In the genomic region with DNA sequence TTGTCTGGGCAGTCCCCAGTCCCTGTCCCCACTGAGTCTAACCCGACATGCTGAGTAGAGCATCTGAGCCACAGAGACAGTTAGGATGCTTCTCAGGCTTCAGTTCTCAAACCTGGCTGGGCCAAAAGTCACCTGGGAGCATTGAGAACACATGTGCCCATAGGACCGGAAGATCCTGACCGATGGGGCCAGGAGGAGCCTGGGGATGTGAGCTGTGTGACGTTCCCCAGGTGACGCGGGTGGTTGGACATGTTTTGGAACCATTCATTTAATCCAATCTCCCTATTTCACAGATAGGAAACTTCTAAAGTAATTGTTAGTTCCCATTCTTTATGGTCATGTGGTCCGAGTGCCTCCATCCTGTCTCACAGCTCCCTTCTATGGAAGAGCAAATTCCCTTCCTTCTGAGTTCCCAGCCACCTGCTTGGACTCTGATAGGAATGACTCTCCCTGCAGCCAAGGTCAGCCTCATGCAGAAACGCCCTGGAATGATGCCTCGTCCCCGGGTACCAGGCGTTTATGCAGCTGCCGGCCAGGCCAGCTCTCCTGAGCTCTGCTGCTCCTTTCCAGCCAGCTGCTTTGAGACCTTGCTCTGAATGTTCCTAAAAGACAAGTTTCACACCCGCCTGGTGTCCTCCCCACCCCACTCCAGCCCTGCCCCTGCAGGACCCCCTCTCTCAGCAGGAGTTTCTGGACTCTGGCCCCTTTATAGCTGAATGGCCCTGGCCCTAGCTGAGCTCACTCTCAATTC, we compare ENCODE assay signal across 11 cellular contexts.
DNase-seq lines count a peak whose midpoint lies in the region; ATAC-seq and TF ChIP-seq lines count a peak whose summit lies in the region.
"Had no signal": no experiment of that assay in that cellular context is flagged by ENCODE, and none has a peak within 500 bp of the region (broad histone marks: within the 10 kb centered on the region; RNA-seq: fewer than 3 reads in every experiment).

No MANE protein-coding gene starts in this region.

- H2AFZ ChIP-seq in ACC112 (ENCODE audit: low read length, unreplicated experiment): peak overlapping the region; percentile 4

- H3K27me3 ChIP-seq in ACC112 (ENCODE audit: insufficient read depth, low read length): no peaks in the 10 kb centered on the region
- no peaks in the 10 kb centered on the region for H3K27me3 ChIP-seq in Panc1 (ENCODE audit: control insufficient read depth, insufficient read depth, low read length)
- no peaks in the 10 kb centered on the region for H3K27me3 ChIP-seq in heart right ventricle

- TF ChIP-seq CTCF in Panc1 (IDR thresholded peaks at IDR 0.05) (no peak), heart right ventricle (IDR thresholded peaks at IDR 0.05) (no peak), progenitor cell of endocrine pancreas (IDR thresholded peaks at IDR 0.05; ENCODE audit: unreplicated experiment) (no peak)

- POLR2A ChIA-PET in Panc1 (lab: Charles Lee): interaction anchor here (0.8 kb wide), 1 partner anchor 15 kb away, joined by 5 read pairs; no protein-coding TSS in a partner anchor

- CTCF ChIA-PET in Panc1 (lab: Charles Lee): interaction anchor here (0.7 kb wide), 1 partner anchor 39 kb away, joined by 5 read pairs; no protein-coding TSS in a partner anchor

- H3K36me3 Mint-ChIP-seq in progenitor cell of endocrine pancreas (ENCODE audit: insufficient read depth): no peaks in the 10 kb centered on the region

- peak overlapping the region; percentile 82 for H3K27ac ChIP-seq in ACC112 (ENCODE audit: low read depth, low read length)
- H3K27ac ChIP-seq in Panc1 (ENCODE audit: low read length): peak overlapping the region; percentile 99
- H3K27ac ChIP-seq in heart right ventricle: peak overlapping the region in 8 of 10 donors; percentile 34 to 82 (median 64)

- DNase-seq in Panc1 (ENCODE audit: low read depth, low spot score): no peak
- peak in 1 of 2 donors; percentile 44 for DNase-seq in heart right ventricle
- DNase-seq in posterior vena cava (ENCODE audit: low spot score): peak; percentile 49
- DNase-seq in DMS153 treated with DMSO at 0.1 percent for 48 hours (lab: John Stamatoyannopoulos, UW; ENCODE audit: unreplicated experiment): no peak
- no peak for DNase-seq in T-helper 9 cell
- DNase-seq in progenitor cell of endocrine pancreas (ENCODE audit: low spot score, unreplicated experiment): no peak
- DNase-seq: NCI-H1417 treated with DMSO at 0.1 percent for 48 hours; retina; stimulated activated naive CD8-positive, alpha-beta T cell treated with anti-CD3 and anti-CD28 coated beads, Interleukin-15, Interleukin-2, amounts not matched to agents 100 U/mL and 50 U/mL, for 24 hours had no signal

- H3K79me2 ChIP-seq in ACC112 (ENCODE audit: control insufficient read depth, insufficient read depth, low read length, unreplicated experiment): no peaks in the 10 kb centered on the region

- H3K4me1 Mint-ChIP-seq in progenitor cell of endocrine pancreas (ENCODE audit: low read depth): peaks cover 11% of the 10 kb centered on the region

- H3K4me3 Mint-ChIP-seq in progenitor cell of endocrine pancreas (ENCODE audit: low read depth): no peak overlapping the region

- H3K4me1 ChIP-seq in ACC112 (ENCODE audit: control insufficient read depth, insufficient read depth, low read length, unreplicated experiment) (peaks cover 36% of the 10 kb centered on the region), Panc1 (ENCODE audit: control insufficient read depth, insufficient read depth, low read length) (peaks cover 66% of the 10 kb centered on the region), heart right ventricle (peaks cover 3 to 58% (median 42%) of the 10 kb centered on the region in 9 donors)

- intact Hi-C loops in Panc1 (cut with micrococcal nuclease; ENCODE audit: unreplicated experiment) (no loop called here), heart right ventricle (cut with DNase I) (loop anchor here in 1 of 10 donors (5.0 kb wide), 1 partner anchor 54 kb away; no protein-coding TSS in a partner anchor), posterior vena cava (cut with DNase I) (no loop called here)

- H3K27me3 Mint-ChIP-seq in progenitor cell of endocrine pancreas: peaks cover 9% of the 10 kb centered on the region

- ATAC-seq in Panc1 (no peak), heart right ventricle (peak in 3 of 8 donors; percentile 21 to 56 (median 27)), HG02885 (IDR thresholded peaks at IDR 0.05; ENCODE audit: poor library complexity, unreplicated experiment) (no peak)
- ATAC-seq: stimulated activated naive CD8-positive, alpha-beta T cell treated with anti-CD3 and anti-CD28 coated beads, Interleukin-15, Interleukin-2, amounts not matched to agents 100 U/mL and 50 U/mL, for 24 hours had no signal

- 64 to 68% methylated on average over 13 of the region's 13 CpGs for WGBS in heart right ventricle, 2 donors

- in situ Hi-C loops in Panc1 (cut with HindIII; ENCODE audit: low pct_unique_long_range_greater_than_20kb, low sequenced_read_pairs): no loop called here

- no peaks in the 10 kb centered on the region for H3K9me3 ChIP-seq in Panc1 (ENCODE audit: control insufficient read depth, insufficient read depth, low read depth, low read length)
- no peaks in the 10 kb centered on the region for H3K9me3 ChIP-seq in heart right ventricle

- no TSS peak for BruUV-seq in Panc1 (replicated peaks; lab: Mats Ljungman, UMichigan)

- H3K27ac Mint-ChIP-seq in progenitor cell of endocrine pancreas: no peak overlapping the region

- no peak overlapping the region for H3K4me3 ChIP-seq in ACC112 (ENCODE audit: low read depth, low read length)
- H3K4me3 ChIP-seq in Panc1 (ENCODE audit: low read depth in 2 of 2, low read length in 2 of 2): no peak overlapping the region
- no peak overlapping the region for H3K4me3 ChIP-seq in heart right ventricle

- no peaks in the 10 kb centered on the region for H3K9me3 Mint-ChIP-seq in progenitor cell of endocrine pancreas (ENCODE audit: low read depth)

- H3K36me3 ChIP-seq in ACC112 (ENCODE audit: insufficient read depth, low read length) (no peaks in the 10 kb centered on the region), Panc1 (ENCODE audit: control insufficient read depth, insufficient read depth, low read length) (no peaks in the 10 kb centered on the region), heart right ventricle (no peaks in the 10 kb centered on the region)
